Comparison of ENCODE assay signal across 15 cellular contexts in the genomic region with DNA sequence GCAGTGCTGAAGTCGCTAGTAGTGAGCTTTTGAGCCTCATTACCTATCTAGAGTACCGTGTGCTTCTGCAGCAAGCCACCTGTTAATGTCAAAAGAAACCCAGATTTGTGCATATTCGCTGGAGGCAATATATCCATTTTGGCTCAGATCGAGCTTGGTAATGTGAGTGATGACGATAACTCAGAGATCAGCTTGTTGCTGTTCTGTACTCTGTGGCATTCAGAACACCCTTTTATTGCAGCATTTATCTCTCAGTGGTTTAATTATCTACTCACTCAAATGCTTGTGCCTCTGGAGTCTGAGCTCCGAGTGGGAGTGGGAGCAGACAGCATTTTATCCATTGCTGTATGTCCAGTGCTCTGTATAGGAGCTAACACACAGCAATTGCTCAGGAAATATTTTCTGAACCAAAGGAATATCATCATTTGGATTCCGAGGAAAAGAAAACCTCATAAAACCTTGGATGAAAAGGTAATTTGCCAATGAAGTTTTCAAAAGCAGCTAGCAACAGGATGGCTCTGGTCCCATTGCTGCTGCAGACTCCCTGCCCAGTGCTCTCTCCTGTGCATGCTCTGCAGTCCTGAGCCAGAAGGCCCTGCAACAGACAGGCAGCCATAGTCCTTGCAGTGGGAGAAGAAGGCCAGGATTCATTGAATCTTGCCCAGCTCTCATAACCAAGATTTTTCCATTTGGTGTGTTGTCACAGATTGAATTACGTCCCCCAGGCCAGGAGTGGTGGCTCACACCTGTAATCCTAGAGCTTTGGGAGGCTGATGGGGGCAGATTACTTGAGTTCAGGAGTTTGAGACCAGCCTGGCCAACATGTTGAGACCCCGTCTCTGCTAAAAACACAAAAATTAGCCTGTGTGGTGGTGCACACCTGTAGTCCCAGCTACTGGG.
"Had no signal": no experiment of that assay in that cellular context is flagged by ENCODE, and none has a peak within 500 bp of the region (broad histone marks: within the 10 kb centered on the region; RNA-seq: fewer than 3 reads in every experiment).

No MANE protein-coding gene starts in this region.

- ATAC-seq: activated T-cell treated with anti-CD3 and anti-CD28 coated beads, Interleukin-2, amount 50 U/mL, for 72 hours; effector memory CD8-positive, alpha-beta T cell; left ventricle myocardium superior; naive thymus-derived CD4-positive, alpha-beta T cell; stimulated activated naive B cell treated with anti-CD40 and anti-IgM and Interleukin-4, amounts not matched to agents 10 μg/mL and 1 μg/mL and 100 μg/mL, for 72 hours; upper lobe of right lung had no signal

- H3K27ac ChIP-seq: ascending aorta, parathyroid adenoma, sigmoid colon, thoracic aorta, upper lobe of right lung had no signal

- H3K4me3 ChIP-seq: ascending aorta, sigmoid colon, thoracic aorta, upper lobe of right lung had no signal

- DNase-seq: activated effector memory CD4-positive, alpha-beta T cell treated with anti-CD3 and anti-CD28 coated beads, Interleukin-2, amount 50 U/mL, for 16 hours; activated T-cell treated with anti-CD3 and anti-CD28 coated beads, Interleukin-2, amount 50 U/mL, for 72 hours; effector memory CD8-positive, alpha-beta T cell; foreskin fibroblast; kidney; left ventricle myocardium superior; naive thymus-derived CD4-positive, alpha-beta T cell; sigmoid colon; stimulated activated naive B cell treated with anti-CD40 and anti-IgM and Interleukin-4, amounts not matched to agents 10 μg/mL and 1 μg/mL and 100 μg/mL, for 72 hours; T1000; upper lobe of right lung had no signal

- FAIRE-seq: bronchial epithelial cell, kidney had no signal

- H3K9ac ChIP-seq: parathyroid adenoma had no signal

- H3K9me3 ChIP-seq: ascending aorta, sigmoid colon, thoracic aorta, upper lobe of right lung had no signal

- H3K27me3 ChIP-seq: ascending aorta, upper lobe of right lung had no signal

- H3K79me2 ChIP-seq: parathyroid adenoma had no signal

- H3K4me1 ChIP-seq: ascending aorta, parathyroid adenoma, sigmoid colon, upper lobe of right lung had no signal

- H2AFZ ChIP-seq: parathyroid adenoma had no signal

- H3K36me3 ChIP-seq: ascending aorta, sigmoid colon, thoracic aorta, upper lobe of right lung had no signal
